ENCODE assay signal across 23 cellular contexts in genomic region chr4:154714339-154715040, GRCh38. TPM values are rescaled to one million over a fixed set of nuclear protein-coding genes. Genes with fewer than 3 reads are reported as not detected.
"Had no signal": no experiment of that assay in that cellular context is flagged by ENCODE, and none has a peak within 500 bp of the region (broad histone marks: within the 10 kb centered on the region; RNA-seq: fewer than 3 reads in every experiment).

No MANE protein-coding gene starts in this region.

- DNase-seq: activated CD4-positive, alpha-beta T cell treated with anti-CD3 and anti-CD28 coated beads for 1 hour; activated CD4-positive, alpha-beta T cell treated with anti-CD3 and anti-CD28 coated beads, Interleukin-2, amount 50 U/mL, for 1 hour; activated CD8-positive, alpha-beta T cell treated with anti-CD3 and anti-CD28 coated beads, Interleukin-2, amount 10 ng/mL, durations not matched to agents 7 days and 5 days; adrenal gland; brain microvascular endothelial cell; colonic mucosa; dorsolateral prefrontal cortex; effector memory CD8-positive, alpha-beta T cell; gastrocnemius medialis; hippocampal formation; left ventricle myocardium superior; ovary; spleen; stimulated activated CD4-positive, alpha-beta T cell treated with anti-CD3 and anti-CD28 coated beads, Interleukin-4, amount 100 ng/mL, for 1 hour; stimulated activated naive CD4-positive, alpha-beta T cell; T-helper 17 cell had no signal

- H3K36me3 ChIP-seq: adrenal gland, ascending aorta, brain microvascular endothelial cell, colonic mucosa, esophagus muscularis mucosa, gastrocnemius medialis, neutrophil, ovary, prostate gland, right atrium auricular region, spleen, thoracic aorta had no signal

- H3K27me3 ChIP-seq: adrenal gland, ascending aorta, brain microvascular endothelial cell, colonic mucosa, dorsolateral prefrontal cortex, esophagus muscularis mucosa, gastrocnemius medialis, neutrophil, ovary, right atrium auricular region, spleen had no signal

- H3K4me3 ChIP-seq: adrenal gland, ascending aorta, colonic mucosa, dorsolateral prefrontal cortex, esophagus muscularis mucosa, gastrocnemius medialis, ovary, prostate gland, right atrium auricular region, spleen, thoracic aorta had no signal

- H3K4me1 ChIP-seq: adrenal gland, ascending aorta, colonic mucosa, esophagus muscularis mucosa, gastrocnemius medialis, prostate gland, right atrium auricular region, spleen had no signal

- H3K27ac ChIP-seq: adrenal gland, ascending aorta, brain microvascular endothelial cell, colonic mucosa, dorsolateral prefrontal cortex, esophagus muscularis mucosa, gastrocnemius medialis, neutrophil, ovary, prostate gland, right atrium auricular region, spleen, thoracic aorta had no signal

- H3K9me3 ChIP-seq: adrenal gland, ascending aorta, colonic mucosa, esophagus muscularis mucosa, gastrocnemius medialis, neutrophil, ovary, prostate gland, right atrium auricular region, spleen, thoracic aorta had no signal

RNA-seq across cellular contexts. Expression of gene LRAT, which starts 29.3 kb away (rescaled TPM):
- polyA plus RNA-seq: endothelial cell of umbilical vein had no signal
